In genomic region chrX:56499372-56499771, GRCh38 we compare ENCODE assay signal across 19 cellular contexts.
A peak's percentile ranks its signal among the peaks of the same experiment; 100 is the strongest.
DNase-seq lines count a peak whose midpoint lies in the region; FAIRE-seq and TF ChIP-seq lines count a peak whose summit lies in the region.
"Had no signal": no experiment of that assay in that cellular context is flagged by ENCODE, and none has a peak within 500 bp of the region (broad histone marks: within the 10 kb centered on the region; RNA-seq: fewer than 3 reads in every experiment).

No MANE protein-coding gene starts in this region.

- H3K9me2 ChIP-seq in PC-9 (ENCODE audit: insufficient read depth): no peaks in the 10 kb centered on the region; the same call in 1 of the 2 replicates

- H3K4me1 ChIP-seq in PC-9 (replicated peaks; ENCODE audit: insufficient read depth) (peaks cover 44% of the 10 kb centered on the region), keratinocyte (ENCODE audit: control insufficient read depth, extremely low read depth, insufficient read depth, low read length) (peaks cover 12% of the 10 kb centered on the region)
- H3K4me1 ChIP-seq: A549, BE2C, HAP-1 had no signal

- H3K4me3 ChIP-seq in PC-9 (no peak overlapping the region), bronchial epithelial cell (ENCODE audit: low read depth, low read length) (no peak overlapping the region), keratinocyte (ENCODE audit: control insufficient read depth in 2 of 3, extremely low read depth in 1 of 3, insufficient read depth in 2 of 3, low read depth in 1 of 3, low read length in 3 of 3) (no peak overlapping the region)
- H3K4me3 ChIP-seq: A549, HAP-1 had no signal

- no peaks in the 10 kb centered on the region for H3K9me3 ChIP-seq in PC-9 (ENCODE audit: insufficient read depth, low read depth)
- no peaks in the 10 kb centered on the region for H3K9me3 ChIP-seq in keratinocyte (ENCODE audit: control insufficient read depth, low read depth, low read length)
- H3K9me3 ChIP-seq: A549, BE2C, HAP-1 had no signal

- peaks cover 5% of the 10 kb centered on the region; the same call in 1 of the 2 replicates for H3K36me3 ChIP-seq in PC-9 (ENCODE audit: low read depth)
- H3K36me3 ChIP-seq in bronchial epithelial cell (ENCODE audit: control insufficient read depth, insufficient read depth, low read length): no peaks in the 10 kb centered on the region
- H3K36me3 ChIP-seq in keratinocyte (ENCODE audit: control insufficient read depth in 2 of 2, extremely low read depth in 1 of 2, insufficient read depth in 2 of 2, low read length in 2 of 2): no peaks in the 10 kb centered on the region
- H3K36me3 ChIP-seq: BE2C, HAP-1 had no signal

- H3K4me2 ChIP-seq in PC-9 (peak overlapping the region; percentile 28), keratinocyte (ENCODE audit: control insufficient read depth, extremely low read depth, insufficient read depth, low read depth, low read length) (no peak overlapping the region)
- H3K4me2 ChIP-seq: A549 had no signal

- dilution Hi-C loops in keratinocyte (cut with MboI; ENCODE audit: extremely low pct_ligation_motif_present, low sequenced_read_pairs): no loop called here

- FAIRE-seq in bronchial epithelial cell (lab: Jason Lieb, UNC) (peak; percentile 55), keratinocyte (lab: Jason Lieb, UNC) (peak; percentile 71)
- FAIRE-seq: A549, D721Med, H1 had no signal

- peaks cover 23% of the 10 kb centered on the region for H3F3A ChIP-seq in PC-9 (ENCODE audit: insufficient read depth, low read depth)

- H3K79me2 ChIP-seq in PC-9 (ENCODE audit: low read depth): peaks cover 8% of the 10 kb centered on the region; the same call in 1 of the 2 replicates
- H3K79me2 ChIP-seq in keratinocyte (ENCODE audit: control insufficient read depth, insufficient read depth, low read length): no peaks in the 10 kb centered on the region

- H2AFZ ChIP-seq in PC-9 (no peak overlapping the region), keratinocyte (ENCODE audit: control insufficient read depth, low read length) (no peak overlapping the region)

- H4K20me1 ChIP-seq in PC-9 (ENCODE audit: insufficient read depth): no peaks in the 10 kb centered on the region
- no peaks in the 10 kb centered on the region for H4K20me1 ChIP-seq in keratinocyte (ENCODE audit: control insufficient read depth, extremely low read depth, insufficient read depth, low read length)

- BruUV-seq in PC-9 (replicated peaks; lab: Mats Ljungman, UMichigan): no TSS peak

- H3K27ac ChIP-seq in PC-9 (peak overlapping the region; percentile 72), keratinocyte (ENCODE audit: control insufficient read depth, insufficient read depth, low read length) (peak overlapping the region; percentile 60)
- H3K27ac ChIP-seq: A549, C4-2B had no signal

- intact Hi-C loops in PC-9 (cut with micrococcal nuclease; ENCODE audit: unreplicated experiment): no loop called here

- POLR2A ChIA-PET in PC-9 (lab: Charles Lee; ENCODE audit: unreplicated experiment): interaction anchor here (0.6 kb wide), 1 partner anchor 759 kb away, joined by 4 read pairs; no protein-coding TSS in a partner anchor

- CTCF ChIA-PET in PC-9 (lab: Charles Lee): interaction anchor here (0.6 to 0.7 kb wide), 2 partner anchors 266 to 1832 kb away, joined by 3 to 4 read pairs; no protein-coding TSS in a partner anchor

- H3K27me3 ChIP-seq in PC-9 (ENCODE audit: insufficient read depth, low read depth) (no peaks in the 10 kb centered on the region), bronchial epithelial cell (ENCODE audit: control insufficient read depth, insufficient read depth, low read length) (no peaks in the 10 kb centered on the region), keratinocyte (ENCODE audit: control insufficient read depth, extremely low read depth, insufficient read depth, low read length) (no peaks in the 10 kb centered on the region)
- H3K27me3 ChIP-seq: BE2C had no signal

- H3K9me1 ChIP-seq in keratinocyte (ENCODE audit: control insufficient read depth, extremely low read depth, insufficient read depth, low read length): no peaks in the 10 kb centered on the region

- no peak for TF ChIP-seq CTCF in PC-9 (conservative IDR thresholded peaks at IDR 0.05)
- TF ChIP-seq CTCF in bronchial epithelial cell (IDR thresholded peaks at IDR 0.05; ENCODE audit: insufficient read depth, low read length, severe bottlenecking): no peak
- no peak for TF ChIP-seq CTCF in keratinocyte (optimal IDR thresholded peaks at IDR 0.05 in 1 of 3, IDR thresholded peaks at IDR 0.05 in 1 of 3, conservative IDR thresholded peaks at IDR 0.05 in 1 of 3; ENCODE audit: extremely low read depth in 1 of 3, insufficient read depth in 2 of 3, low read length in 3 of 3)
- no peak for TF ChIP-seq CTCF in GM10266 (IDR thresholded peaks at IDR 0.05; ENCODE audit: control insufficient read depth, insufficient read depth, low read depth, missing control alignments)

- no peak overlapping the region for H3K9ac ChIP-seq in keratinocyte (ENCODE audit: control insufficient read depth, extremely low read depth, insufficient read depth, low read length)

- DNase-seq in PC-9 (peak; percentile 55 to 75), bronchial epithelial cell (ENCODE audit: low read depth) (peak; percentile 87), keratinocyte (ENCODE audit: low read depth, low spot score) (peak; percentile 66), GM10266 (ENCODE audit: extremely low spot score) (no peak), NCI-H69 (lab: John Stamatoyannopoulos, UW) (no peak), T-helper 2 cell (no peak)
- no peak for DNase-seq in activated naive CD4-positive, alpha-beta T cell (lab: John Stamatoyannopoulos, UW)
- DNase-seq: BE2C; CD4-positive, alpha-beta memory T cell; COR-L47; DMS153; DND-41; GDM1; IMR-90 had no signal

Comparison
In these comparisons a context has a peak if more than half of its experiments do, and no peak if none do; other contexts are left out.
1. DNase-seq: peak in PC-9 (2 of 2), bronchial epithelial cell (single experiment) and keratinocyte (single experiment); none in activated naive CD4-positive, alpha-beta T cell (0 of 4), GM10266 (single experiment), NCI-H69 (single experiment) and T-helper 2 cell (0 of 5).